In the genomic region with DNA sequence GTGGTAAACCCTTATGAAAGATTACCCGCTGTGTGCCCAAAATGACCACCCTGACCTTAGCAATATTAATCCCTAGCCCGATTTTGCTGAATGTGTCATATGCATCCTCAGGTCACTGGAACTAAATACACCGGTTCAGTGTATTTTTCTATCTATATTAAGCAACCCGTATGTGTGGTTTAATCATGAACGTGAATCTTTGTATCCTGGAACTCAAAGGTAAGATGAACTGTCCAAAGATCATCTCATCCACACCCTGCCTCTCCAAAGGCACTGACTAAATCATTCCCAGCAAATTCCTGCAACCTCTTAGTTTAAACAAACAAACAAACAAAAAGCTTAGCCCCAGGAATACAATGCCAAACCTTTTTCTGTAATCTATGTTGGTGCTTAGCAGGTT, we compare ENCODE assay signal across 16 cellular contexts.
"Had no signal": no experiment of that assay in that cellular context is flagged by ENCODE, and none has a peak within 500 bp of the region (broad histone marks: within the 10 kb centered on the region; RNA-seq: fewer than 3 reads in every experiment).

No MANE protein-coding gene starts in this region.

- H3K4me2 ChIP-seq: neural progenitor cell had no signal

- H3K36me3 ChIP-seq: ascending aorta, gastrocnemius medialis, left lung, neural progenitor cell, upper lobe of right lung had no signal

- H3K27ac ChIP-seq: ascending aorta, gastrocnemius medialis, left lung, neural progenitor cell, psoas muscle, skin epidermis, upper lobe of right lung had no signal

- DNase-seq: cortex of kidney; effector CD4-positive, alpha-beta T cell; gastrocnemius medialis; head of caudate nucleus; kidney; left lung; mammary epithelial cell; midbrain; psoas muscle; right cardiac atrium; SW 1271; upper lobe of right lung had no signal

- H2AFZ ChIP-seq: neural progenitor cell had no signal

- H3K9ac ChIP-seq: neural progenitor cell had no signal

- H3K4me3 ChIP-seq: ascending aorta, gastrocnemius medialis, left lung, neural progenitor cell, psoas muscle, skin epidermis, upper lobe of right lung had no signal

- ATAC-seq: esophagus mucosa, gastrocnemius medialis, left lung, psoas muscle, right cardiac atrium had no signal

- H3K27ac Mint-ChIP-seq: neural progenitor cell had no signal

- H3K36me3 Mint-ChIP-seq: neural progenitor cell had no signal

- H3K4me3 Mint-ChIP-seq: neural progenitor cell had no signal

- H3K27me3 ChIP-seq: ascending aorta, gastrocnemius medialis, neural progenitor cell had no signal

- H3K9me3 ChIP-seq: ascending aorta, gastrocnemius medialis, left lung, psoas muscle, upper lobe of right lung had no signal

- H3K4me1 ChIP-seq: ascending aorta, left lung, psoas muscle, upper lobe of right lung had no signal
